ENCODE assay signal across 20 cellular contexts in the genomic region with DNA sequence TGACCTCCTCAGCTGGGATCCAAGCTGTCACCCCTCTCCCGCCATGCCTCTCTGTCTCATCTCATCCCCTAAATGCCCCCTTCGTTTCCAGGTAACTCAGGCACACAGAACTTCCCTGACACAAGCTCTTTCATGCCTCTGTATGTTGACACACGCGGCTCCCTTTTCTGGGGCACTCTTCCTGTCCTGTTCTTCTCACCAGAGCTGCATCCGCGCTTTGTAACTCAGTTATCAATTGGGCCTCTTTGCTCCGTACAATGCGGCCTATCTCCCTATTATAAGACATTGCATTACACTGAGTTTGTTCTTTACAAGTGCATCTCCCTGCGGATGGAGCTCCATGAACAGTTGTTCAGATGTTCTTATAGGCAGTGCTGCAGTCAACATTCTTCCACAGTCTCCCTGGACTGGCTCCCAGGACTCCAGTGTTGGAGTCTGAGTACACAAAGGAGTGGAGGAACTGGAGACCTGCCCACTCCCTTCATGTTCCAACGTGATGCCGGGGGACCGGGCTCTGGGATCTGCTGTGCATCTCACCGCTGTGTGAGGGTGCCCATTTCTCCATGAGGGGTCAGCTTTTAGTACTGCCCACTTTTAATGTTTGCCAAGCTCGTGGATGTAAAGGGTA. TPM values are rescaled to one million over a fixed set of nuclear protein-coding genes. Genes with fewer than 3 reads are reported as not detected.
DNase-seq lines count a peak whose midpoint lies in the region; ATAC-seq, FAIRE-seq and TF ChIP-seq lines count a peak whose summit lies in the region.
"Had no signal": no experiment of that assay in that cellular context is flagged by ENCODE, and none has a peak within 500 bp of the region (broad histone marks: within the 10 kb centered on the region; RNA-seq: fewer than 3 reads in every experiment).

No MANE protein-coding gene starts in this region.

- H2BK5ac ChIP-seq in H1 (ENCODE audit: low read depth, low read length): no peak overlapping the region

- H4K5ac ChIP-seq in H1 (ENCODE audit: insufficient read length, low read depth, low read length): no peak overlapping the region

- H4K8ac ChIP-seq in H1 (ENCODE audit: extremely low read depth, insufficient read depth, low read length): no peak overlapping the region; the same call in 1 of the 2 replicates

- ATAC-seq in Panc1: 0 out of 2 replicates have a peak, but pooled peaks have one; percentile 3
- ATAC-seq in GM18870 (IDR thresholded peaks at IDR 0.05; ENCODE audit: unreplicated experiment): no peak
- no peak for ATAC-seq in GM18873 (IDR thresholded peaks at IDR 0.05; ENCODE audit: low FRiP score, unreplicated experiment)
- ATAC-seq: GM23338 had no signal

- no peak for TF ChIP-seq EP300 in H1 (IDR thresholded peaks at IDR 0.05; ENCODE audit: borderline replicate concordance in 1 of 2, low read depth in 2 of 2, low read length in 2 of 2)

- no peak overlapping the region for H3K9ac ChIP-seq in H1 (replicated peaks in 1 of 4; ENCODE audit: extremely low read depth in 1 of 4, low read depth in 3 of 4, low read length in 3 of 4)
- H3K9ac ChIP-seq: parathyroid adenoma had no signal

- no TSS peak for BruUV-seq in Panc1 (replicated peaks; lab: Mats Ljungman, UMichigan)

- no peak overlapping the region for H2BK15ac ChIP-seq in H1 (ENCODE audit: low read length)

- H3K36me3 ChIP-seq in Panc1 (ENCODE audit: control insufficient read depth, insufficient read depth, low read length) (no peaks in the 10 kb centered on the region), H1 (ENCODE audit: control insufficient read depth in 2 of 4, insufficient read depth in 4 of 4, low read length in 3 of 4) (no peaks in the 10 kb centered on the region), tibial artery (no peaks in the 10 kb centered on the region)

- TF ChIP-seq POLR2A in H1 (IDR thresholded peaks at IDR 0.05; ENCODE audit: control extremely low read depth in 1 of 2, low read depth in 2 of 2, low read length in 2 of 2): no peak

- H3K79me1 ChIP-seq in H1 (ENCODE audit: low read depth, low read length): no peaks in the 10 kb centered on the region

- no peak for FAIRE-seq in H1 (lab: Jason Lieb, UNC)
- FAIRE-seq: G401.6 had no signal

- H3K27me3 ChIP-seq in Panc1 (ENCODE audit: control insufficient read depth, insufficient read depth, low read length) (no peaks in the 10 kb centered on the region), H1 (replicated peaks in 1 of 4; ENCODE audit: control insufficient read depth in 3 of 4, extremely low read depth in 1 of 4, insufficient read depth in 3 of 4, low read length in 3 of 4) (peaks cover 0 to 4% (median 0%) of the 10 kb centered on the region in 4 experiments; a peak in 2 of 7 replicates), tibial artery (no peaks in the 10 kb centered on the region)

- H3K4me3 ChIP-seq in Panc1 (ENCODE audit: low read depth in 2 of 2, low read length in 2 of 2) (no peak overlapping the region), H1 (ENCODE audit: extremely low read depth in 1 of 4, insufficient read depth in 2 of 4, low read depth in 3 of 4, low read length in 4 of 4) (no peak overlapping the region), tibial artery (no peak overlapping the region)
- H3K4me3 ChIP-seq: GM23338 had no signal

- H2BK12ac ChIP-seq in H1 (ENCODE audit: low read depth, low read length): no peak overlapping the region

- H3K23me2 ChIP-seq in H1 (ENCODE audit: low read depth, low read length): peaks cover 7% of the 10 kb centered on the region; the same call in 1 of the 2 replicates

- peaks cover 68% of the 10 kb centered on the region for H3K4me1 ChIP-seq in Panc1 (ENCODE audit: control insufficient read depth, insufficient read depth, low read length)
- H3K4me1 ChIP-seq in H1 (replicated peaks in 1 of 4; ENCODE audit: control insufficient read depth in 3 of 4, insufficient read depth in 4 of 4, low read length in 3 of 4): peaks cover 4 to 19% (median 8%) of the 10 kb centered on the region in 4 experiments
- peaks cover 0 to 74% (median 55%) of the 10 kb centered on the region in 4 donors for H3K4me1 ChIP-seq in tibial artery

- H4K91ac ChIP-seq in H1 (replicated peaks; ENCODE audit: insufficient read length, low read length): no peak overlapping the region

- H2AFZ ChIP-seq in H1 (ENCODE audit: low read length): 0 out of 2 replicates have a peak overlapping the region, but pooled peaks have one; percentile 9
- H2AFZ ChIP-seq: GM23338, parathyroid adenoma had no signal

- 89% methylated on average over 14 of the region's 14 CpGs; no CpG with 5 or more reads in 1 of the 2 experiments for WGBS in H1 (ENCODE audit: extremely low coverage in 1 of 2, insufficient coverage in 1 of 2, insufficient read length in 1 of 2, insufficient replicate concordance in 2 of 2, low coverage in 1 of 2, low lambda C conversion rate in 2 of 2, missing lambda C conversion rate in 1 of 2), 2 experiments

- in situ Hi-C loops in Panc1 (cut with HindIII; ENCODE audit: low pct_unique_long_range_greater_than_20kb, low sequenced_read_pairs): no loop called here

- H2BK20ac ChIP-seq in H1 (ENCODE audit: low read length): no peak overlapping the region

- TF ChIP-seq CTCF in Panc1 (IDR thresholded peaks at IDR 0.05) (no peak), H1 (IDR thresholded peaks at IDR 0.05; ENCODE audit: control extremely low read depth in 1 of 3, insufficient read depth in 1 of 3, low read depth in 1 of 3, low read length in 3 of 3) (no peak), tibial artery (IDR thresholded peaks at IDR 0.05) (no peak)

- no peak overlapping the region for H3K18ac ChIP-seq in H1 (ENCODE audit: extremely low read depth, low read length)

- no peaks in the 10 kb centered on the region for H3K79me2 ChIP-seq in H1 (ENCODE audit: control insufficient read depth in 1 of 2, insufficient read depth in 2 of 2, low read length in 2 of 2)
- H3K79me2 ChIP-seq: parathyroid adenoma had no signal

- no peak for TF ChIP-seq RAD21 in H1 (IDR thresholded peaks at IDR 0.05 in 1 of 2, conservative IDR thresholded peaks at IDR 0.05 in 1 of 2; ENCODE audit: low read depth in 2 of 2, low read length in 2 of 2)

- intact Hi-C loops in Panc1 (cut with micrococcal nuclease; ENCODE audit: unreplicated experiment) (loop anchor here (5.0 to 10.0 kb wide), 3 partner anchors 61 to 176 kb away; no protein-coding TSS in a partner anchor), tibial artery (cut with DNase I; ENCODE audit: low total_unique reads) (no loop called here)

- H3K27ac ChIP-seq in Panc1 (ENCODE audit: low read length) (peak overlapping the region; percentile 96), H1 (ENCODE audit: low read depth, low read length) (no peak overlapping the region), tibial artery (peak overlapping the region; percentile 85 to 90)
- H3K27ac ChIP-seq: parathyroid adenoma had no signal

- H3K14ac ChIP-seq in H1 (ENCODE audit: insufficient read length): no peak overlapping the region

- CTCF ChIA-PET in Panc1 (lab: Charles Lee) (interaction anchor here (0.6 to 1.2 kb wide), 2 partner anchors 49 to 181 kb away, joined by 3 to 7 read pairs; no protein-coding TSS in a partner anchor), H1 (lab: Charles Lee; ENCODE audit: partially characterized antibody) (interaction anchor here (0.7 to 2.0 kb wide), 2 partner anchors 20 to 180 kb away, joined by 3 to 5 read pairs; no protein-coding TSS in a partner anchor)

- peaks cover 9% of the 10 kb centered on the region for H3K9me3 ChIP-seq in Panc1 (ENCODE audit: control insufficient read depth, insufficient read depth, low read depth, low read length)
- H3K9me3 ChIP-seq in H1 (ENCODE audit: insufficient read depth in 2 of 2, low read depth in 1 of 2, low read length in 1 of 2): no peaks in the 10 kb centered on the region; a peak in 1 of 4 replicates
- no peaks in the 10 kb centered on the region for H3K9me3 ChIP-seq in tibial artery

- H3K4me2 ChIP-seq in H1 (ENCODE audit: insufficient read depth in 1 of 2, low read depth in 2 of 2, low read length in 2 of 2): no peak overlapping the region
- H3K4me2 ChIP-seq: GM23338 had no signal

- no peak overlapping the region for H3K56ac ChIP-seq in H1 (replicated peaks; ENCODE audit: insufficient read length, low read depth, low read length)

- H2AK5ac ChIP-seq in H1 (ENCODE audit: low read depth, low read length): no peak overlapping the region

- POLR2A ChIA-PET in Panc1 (lab: Charles Lee) (no interaction called here), H1 (lab: Charles Lee; ENCODE audit: partially characterized antibody) (interaction anchor here (0.6 kb wide), 1 partner anchor 8 kb away, joined by 3 read pairs; no protein-coding TSS in a partner anchor)

- H4K20me1 ChIP-seq in H1 (replicated peaks in 1 of 2; ENCODE audit: control insufficient read depth in 1 of 2, insufficient read depth in 2 of 2, low read length in 2 of 2): no peaks in the 10 kb centered on the region

- H3K23ac ChIP-seq in H1 (ENCODE audit: insufficient read length): no peak overlapping the region

- no peak overlapping the region for H2BK120ac ChIP-seq in H1 (replicated peaks; ENCODE audit: low read depth, low read length)

- H3K4ac ChIP-seq in H1 (replicated peaks; ENCODE audit: insufficient read length, low read depth, low read length): no peak overlapping the region

- DNase-seq in Panc1 (ENCODE audit: low read depth, low spot score) (no peak), H1 (ENCODE audit: low read depth in 1 of 2, low spot score in 2 of 2) (no peak), mucosa of gallbladder (ENCODE audit: low spot score) (peak; percentile 81), tibial artery (peak; percentile 67 to 89)
- no peak for DNase-seq in activated naive CD4-positive, alpha-beta T cell (lab: John Stamatoyannopoulos, UW)
- DNase-seq: activated CD4-positive, alpha-beta T cell treated with anti-CD3 and anti-CD28 coated beads, Interleukin-2, amount 10 ng/mL, durations not matched to agents 7 days and 5 days; activated effector memory CD4-positive, alpha-beta T cell treated with anti-CD3 and anti-CD28 coated beads, Interleukin-2, amount 50 U/mL, for 16 hours; CD4-positive, CD25-positive, alpha-beta regulatory T cell; central memory CD4-positive, alpha-beta T cell; erythroblast; Kasumi-1; mammary epithelial cell; NCI-H1930; NCI-H69; stimulated activated CD4-positive, alpha-beta T cell treated with anti-CD3 and anti-CD28 coated beads, Interleukin-2, amount 100 ng/mL, for 24 hours had no signal

TF ChIP-seq in H1, 55 proteins besides CTCF, POLR2A, EP300 and RAD21 (continues in another document):
- no peak for TF ChIP-seq FOSL1 (IDR thresholded peaks at IDR 0.05; ENCODE audit: insufficient read depth, low read depth, low read length)

RNA-seq across cellular contexts. Expression of a gene that starts 56.9 kb away (rescaled TPM):
- total RNA-seq in Panc1 (2021; ENCODE audit: unreplicated experiment) (533 TPM), mucosa of gallbladder (97.2 TPM)
- 322 TPM for polyA plus RNA-seq in Panc1 (2012; ENCODE audit: insufficient read length)
- 24.2 TPM in 2 replicates for total RNA-seq in H1 (2021; fragmentation: NEBNext Ultra II Directional; extraction: Animal tissue kit (Norgen Biotek cat#: 25700))
- polyA plus RNA-seq in H1 (2011; rRNA removed): 11.9 and 14.7 TPM in 2 replicates
- 11.5 TPM for polyA plus RNA-seq in H1 (2011; cell fraction: cytosol; rRNA removed)
- 24.3 TPM for polyA plus RNA-seq in H1 (2011; cell fraction: nucleus; rRNA removed)
- polyA plus RNA-seq in H1 (2012, experiment 1 of 2): 12.6 to 15.2 TPM (median 13.6 TPM) in 4 replicates
- 7.5 TPM for polyA plus RNA-seq in H1 (2012, experiment 2 of 2)
- polyA plus RNA-seq in H1 (2013, experiment 1 of 2): 6.6 TPM
- 6.0 TPM for polyA plus RNA-seq in H1 (2013, experiment 2 of 2)
- 54.4 and 72.3 TPM in 2 replicates for polyA minus RNA-seq in H1 (2011; rRNA and poly(A)+ RNA removed)
- polyA minus RNA-seq in H1 (2011; cell fraction: cytosol; rRNA and poly(A)+ RNA removed): 17.2 TPM
- polyA minus RNA-seq in H1 (2011; cell fraction: nucleus; rRNA and poly(A)+ RNA removed): 43.9 TPM
- total RNA-seq: activated CD4-positive, alpha-beta T cell treated with anti-CD3 and anti-CD28 coated beads, Interleukin-2, amount 10 ng/mL, durations not matched to agents 7 days and 5 days had no signal
- polyA plus RNA-seq: CD4-positive, CD25-positive, alpha-beta regulatory T cell had no signal

Comparison
In these comparisons a context has a peak if more than half of its experiments do, and no peak if none do; other contexts are left out.
1. DNase-seq: peak in mucosa of gallbladder (single experiment) and tibial artery (2 of 2); none in Panc1 (single experiment), H1 (0 of 2) and activated naive CD4-positive, alpha-beta T cell (0 of 4).